ENCODE assay signal across 1 cellular context in the genomic region with DNA sequence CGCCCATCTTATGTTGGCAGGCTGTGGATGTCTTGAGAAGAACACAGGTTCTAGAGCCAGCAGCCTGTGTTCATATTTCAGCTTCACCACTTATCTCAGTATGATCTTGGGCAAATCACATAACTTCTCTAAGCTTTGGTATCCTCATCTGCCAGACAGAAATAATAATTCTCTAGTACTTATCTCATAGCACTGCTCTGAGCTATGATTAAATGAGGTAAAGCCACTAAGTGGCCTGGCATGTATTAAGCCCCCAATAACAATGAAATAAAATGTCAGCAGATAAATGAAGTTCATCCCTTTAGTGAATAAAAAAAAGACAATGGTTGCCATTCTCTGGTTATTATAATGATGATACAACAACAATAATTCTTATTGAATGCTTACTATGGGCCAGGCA.
TF ChIP-seq lines count a peak whose summit lies in the region.

No MANE protein-coding gene starts in this region.

TF ChIP-seq in GM23338, 12 proteins besides CTCF, POLR2A, EP300 and RAD21 (continued from another document):
- TF ChIP-seq, protein P1, sequence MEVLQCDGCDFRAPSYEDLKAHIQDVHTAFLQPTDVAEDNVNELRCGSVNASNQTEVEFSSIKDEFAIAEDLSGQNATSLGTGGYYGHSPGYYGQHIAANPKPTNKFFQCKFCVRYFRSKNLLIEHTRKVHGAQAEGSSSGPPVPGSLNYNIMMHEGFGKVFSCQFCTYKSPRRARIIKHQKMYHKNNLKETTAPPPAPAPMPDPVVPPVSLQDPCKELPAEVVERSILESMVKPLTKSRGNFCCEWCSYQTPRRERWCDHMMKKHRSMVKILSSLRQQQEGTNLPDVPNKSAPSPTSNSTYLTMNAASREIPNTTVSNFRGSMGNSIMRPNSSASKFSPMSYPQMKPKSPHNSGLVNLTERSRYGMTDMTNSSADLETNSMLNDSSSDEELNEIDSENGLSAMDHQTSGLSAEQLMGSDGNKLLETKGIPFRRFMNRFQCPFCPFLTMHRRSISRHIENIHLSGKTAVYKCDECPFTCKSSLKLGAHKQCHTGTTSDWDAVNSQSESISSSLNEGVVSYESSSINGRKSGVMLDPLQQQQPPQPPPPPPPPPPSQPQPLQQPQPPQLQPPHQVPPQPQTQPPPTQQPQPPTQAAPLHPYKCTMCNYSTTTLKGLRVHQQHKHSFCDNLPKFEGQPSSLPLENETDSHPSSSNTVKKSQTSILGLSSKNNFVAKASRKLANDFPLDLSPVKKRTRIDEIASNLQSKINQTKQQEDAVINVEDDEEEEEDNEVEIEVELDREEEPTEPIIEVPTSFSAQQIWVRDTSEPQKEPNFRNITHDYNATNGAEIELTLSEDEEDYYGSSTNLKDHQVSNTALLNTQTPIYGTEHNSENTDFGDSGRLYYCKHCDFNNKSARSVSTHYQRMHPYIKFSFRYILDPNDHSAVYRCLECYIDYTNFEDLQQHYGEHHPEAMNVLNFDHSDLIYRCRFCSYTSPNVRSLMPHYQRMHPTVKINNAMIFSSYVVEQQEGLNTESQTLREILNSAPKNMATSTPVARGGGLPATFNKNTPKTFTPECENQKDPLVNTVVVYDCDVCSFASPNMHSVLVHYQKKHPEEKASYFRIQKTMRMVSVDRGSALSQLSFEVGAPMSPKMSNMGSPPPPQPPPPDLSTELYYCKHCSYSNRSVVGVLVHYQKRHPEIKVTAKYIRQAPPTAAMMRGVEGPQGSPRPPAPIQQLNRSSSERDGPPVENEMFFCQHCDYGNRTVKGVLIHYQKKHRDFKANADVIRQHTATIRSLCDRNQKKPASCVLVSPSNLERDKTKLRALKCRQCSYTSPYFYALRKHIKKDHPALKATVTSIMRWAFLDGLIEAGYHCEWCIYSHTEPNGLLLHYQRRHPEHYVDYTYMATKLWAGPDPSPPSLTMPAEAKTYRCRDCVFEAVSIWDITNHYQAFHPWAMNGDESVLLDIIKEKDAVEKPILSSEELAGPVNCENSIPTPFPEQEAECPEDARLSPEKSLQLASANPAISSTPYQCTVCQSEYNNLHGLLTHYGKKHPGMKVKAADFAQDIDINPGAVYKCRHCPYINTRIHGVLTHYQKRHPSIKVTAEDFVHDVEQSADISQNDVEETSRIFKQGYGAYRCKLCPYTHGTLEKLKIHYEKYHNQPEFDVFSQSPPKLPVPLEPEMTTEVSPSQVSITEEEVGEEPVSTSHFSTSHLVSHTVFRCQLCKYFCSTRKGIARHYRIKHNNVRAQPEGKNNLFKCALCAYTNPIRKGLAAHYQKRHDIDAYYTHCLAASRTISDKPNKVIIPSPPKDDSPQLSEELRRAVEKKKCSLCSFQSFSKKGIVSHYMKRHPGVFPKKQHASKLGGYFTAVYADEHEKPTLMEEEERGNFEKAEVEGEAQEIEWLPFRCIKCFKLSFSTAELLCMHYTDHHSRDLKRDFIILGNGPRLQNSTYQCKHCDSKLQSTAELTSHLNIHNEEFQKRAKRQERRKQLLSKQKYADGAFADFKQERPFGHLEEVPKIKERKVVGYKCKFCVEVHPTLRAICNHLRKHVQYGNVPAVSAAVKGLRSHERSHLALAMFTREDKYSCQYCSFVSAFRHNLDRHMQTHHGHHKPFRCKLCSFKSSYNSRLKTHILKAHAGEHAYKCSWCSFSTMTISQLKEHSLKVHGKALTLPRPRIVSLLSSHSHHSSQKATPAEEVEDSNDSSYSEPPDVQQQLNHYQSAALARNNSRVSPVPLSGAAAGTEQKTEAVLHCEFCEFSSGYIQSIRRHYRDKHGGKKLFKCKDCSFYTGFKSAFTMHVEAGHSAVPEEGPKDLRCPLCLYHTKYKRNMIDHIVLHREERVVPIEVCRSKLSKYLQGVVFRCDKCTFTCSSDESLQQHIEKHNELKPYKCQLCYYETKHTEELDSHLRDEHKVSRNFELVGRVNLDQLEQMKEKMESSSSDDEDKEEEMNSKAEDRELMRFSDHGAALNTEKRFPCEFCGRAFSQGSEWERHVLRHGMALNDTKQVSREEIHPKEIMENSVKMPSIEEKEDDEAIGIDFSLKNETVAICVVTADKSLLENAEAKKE (CRISPR knock-in tag; IDR thresholded peaks at IDR 0.05): no peak
- TF ChIP-seq ZNF331 (CRISPR knock-in tag; IDR thresholded peaks at IDR 0.05; ENCODE audit: low read depth): no peak
- TF ChIP-seq, protein P2, sequence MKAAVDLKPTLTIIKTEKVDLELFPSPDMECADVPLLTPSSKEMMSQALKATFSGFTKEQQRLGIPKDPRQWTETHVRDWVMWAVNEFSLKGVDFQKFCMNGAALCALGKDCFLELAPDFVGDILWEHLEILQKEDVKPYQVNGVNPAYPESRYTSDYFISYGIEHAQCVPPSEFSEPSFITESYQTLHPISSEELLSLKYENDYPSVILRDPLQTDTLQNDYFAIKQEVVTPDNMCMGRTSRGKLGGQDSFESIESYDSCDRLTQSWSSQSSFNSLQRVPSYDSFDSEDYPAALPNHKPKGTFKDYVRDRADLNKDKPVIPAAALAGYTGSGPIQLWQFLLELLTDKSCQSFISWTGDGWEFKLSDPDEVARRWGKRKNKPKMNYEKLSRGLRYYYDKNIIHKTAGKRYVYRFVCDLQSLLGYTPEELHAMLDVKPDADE (IDR thresholded peaks at IDR 0.05): no peak
